ENCODE assay signal across 1 cellular context in the genomic region with DNA sequence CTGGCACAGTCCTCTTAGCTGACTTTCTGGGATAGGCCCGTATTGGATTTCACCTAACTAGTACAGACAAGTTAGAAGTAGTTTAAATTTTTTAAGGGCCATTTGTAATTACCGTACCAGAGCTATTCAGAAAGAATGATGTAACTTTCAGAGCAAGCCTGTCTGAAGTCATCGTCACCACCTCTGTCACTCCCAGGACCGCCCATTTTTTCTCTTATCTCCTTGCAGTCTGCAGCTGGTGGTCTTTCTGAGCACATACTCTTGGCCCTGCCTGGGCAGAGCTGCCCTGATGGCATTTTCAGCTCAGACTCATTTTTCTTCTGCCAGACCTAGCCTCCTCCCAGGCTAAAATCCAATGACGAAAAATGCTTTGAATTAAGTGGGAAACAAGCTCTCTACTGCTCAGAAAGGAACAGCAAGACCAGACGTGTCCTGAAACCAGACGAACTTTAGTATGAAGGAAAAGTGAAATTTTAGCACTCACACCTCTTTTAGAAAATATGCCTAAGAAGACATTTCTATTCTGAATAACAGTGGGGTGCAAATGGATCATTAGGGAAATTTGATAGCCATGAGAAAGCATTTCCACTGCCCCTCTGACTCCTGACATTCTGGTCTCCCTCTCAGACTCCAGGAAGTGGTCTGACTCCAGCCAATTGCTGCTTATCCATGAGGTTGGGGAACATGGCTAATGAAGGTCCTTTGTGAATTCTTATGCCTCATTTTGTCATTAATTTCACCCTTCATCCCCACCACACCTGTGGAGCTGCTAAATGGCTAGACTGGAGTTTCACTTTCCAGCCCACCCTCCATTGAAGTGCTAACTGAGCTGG.
TF ChIP-seq lines count a peak whose summit lies in the region.

No MANE protein-coding gene starts in this region.

TF ChIP-seq in K562, 482 proteins besides CTCF, POLR2A, EP300 and RAD21 (continued from another document):
- TF ChIP-seq, protein P1, sequence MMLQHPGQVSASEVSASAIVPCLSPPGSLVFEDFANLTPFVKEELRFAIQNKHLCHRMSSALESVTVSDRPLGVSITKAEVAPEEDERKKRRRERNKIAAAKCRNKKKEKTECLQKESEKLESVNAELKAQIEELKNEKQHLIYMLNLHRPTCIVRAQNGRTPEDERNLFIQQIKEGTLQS (IDR thresholded peaks at IDR 0.05), result peak; percentile 79
- TF ChIP-seq, protein P1 (CRISPR knock-in tag; conservative IDR thresholded peaks at IDR 0.05), result no peak
- 0 out of 2 replicates have a peak, but pooled peaks have one; percentile 56 for TF ChIP-seq ZNF584 (CRISPR knock-in tag; IDR thresholded peaks at IDR 0.05; ENCODE audit: low read depth)
